ENCODE assay signal across 22 cellular contexts in the genomic region with DNA sequence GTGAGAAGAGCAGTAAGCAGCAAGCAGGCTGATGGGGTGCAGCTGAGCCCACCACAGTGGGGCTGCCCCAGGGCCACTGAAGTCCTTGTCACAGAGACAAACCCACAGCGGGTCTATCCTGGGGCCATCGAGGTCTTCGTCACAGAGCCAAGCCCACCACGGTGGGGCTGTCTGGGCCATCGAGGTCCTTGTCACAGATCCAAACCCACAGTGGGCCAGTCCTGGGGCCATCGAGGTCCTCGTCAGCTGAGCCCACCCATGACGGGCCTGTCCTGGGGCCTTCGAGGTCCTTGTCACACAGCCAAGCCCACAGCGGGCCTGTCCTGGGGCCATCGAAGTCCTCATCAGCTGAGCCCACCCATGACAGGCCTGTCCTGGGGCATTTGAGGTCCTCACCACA.
"Had no signal": no experiment of that assay in that cellular context is flagged by ENCODE, and none has a peak within 500 bp of the region (broad histone marks: within the 10 kb centered on the region; RNA-seq: fewer than 3 reads in every experiment).

No MANE protein-coding gene starts in this region.

- ATAC-seq: foreskin keratinocyte; gastroesophageal sphincter; heart left ventricle; left ventricle myocardium superior; psoas muscle; right cardiac atrium; stimulated activated naive B cell treated with anti-CD40 and anti-IgM and Interleukin-4, amounts not matched to agents 10 μg/mL and 1 μg/mL and 100 μg/mL, for 72 hours had no signal

- H3K36me3 ChIP-seq: esophagus muscularis mucosa, gastroesophageal sphincter, heart left ventricle, lower lobe of right lung, ovary, sigmoid colon, thoracic aorta, tibial nerve, upper lobe of left lung had no signal

- H3K4me1 ChIP-seq: esophagus muscularis mucosa, foreskin keratinocyte, gastroesophageal sphincter, heart left ventricle, lower lobe of right lung, psoas muscle, sigmoid colon, tibial nerve, upper lobe of left lung had no signal

- H3K4me3 ChIP-seq: coronary artery, esophagus muscularis mucosa, gastroesophageal sphincter, heart left ventricle, hepatocyte, lower lobe of right lung, ovary, psoas muscle, sigmoid colon, thoracic aorta, tibial nerve, upper lobe of left lung had no signal

- H3K9me3 ChIP-seq: esophagus muscularis mucosa, ovary, psoas muscle, thoracic aorta had no signal

- H3K4me2 ChIP-seq: hepatocyte had no signal

- H3K79me2 ChIP-seq: hepatocyte had no signal

- H3K27me3 ChIP-seq: foreskin keratinocyte, hepatocyte, ovary, tibial nerve, upper lobe of left lung had no signal

- H3K4me1 Mint-ChIP-seq: central memory CD8-positive, alpha-beta T cell; stimulated activated naive B cell treated with anti-CD40 and anti-IgM and Interleukin-4, amounts not matched to agents 10 μg/mL and 1 μg/mL and 100 μg/mL, for 72 hours had no signal

- H3K36me3 Mint-ChIP-seq: stimulated activated naive B cell treated with anti-CD40 and anti-IgM and Interleukin-4, amounts not matched to agents 10 μg/mL and 1 μg/mL and 100 μg/mL, for 72 hours had no signal

- H3K27ac Mint-ChIP-seq: stimulated activated naive B cell treated with anti-CD40 and anti-IgM and Interleukin-4, amounts not matched to agents 10 μg/mL and 1 μg/mL and 100 μg/mL, for 72 hours; stimulated activated naive CD8-positive, alpha-beta T cell treated with anti-CD3 and anti-CD28 coated beads, Interleukin-15, Interleukin-2, amounts not matched to agents 100 ng/mL and 50 ng/mL, for 24 hours had no signal

- H3K9me3 Mint-ChIP-seq: central memory CD8-positive, alpha-beta T cell; stimulated activated naive CD8-positive, alpha-beta T cell treated with anti-CD3 and anti-CD28 coated beads, Interleukin-15, Interleukin-2, amounts not matched to agents 100 ng/mL and 50 ng/mL, for 24 hours had no signal

- H3K27me3 Mint-ChIP-seq: stimulated activated naive CD8-positive, alpha-beta T cell treated with anti-CD3 and anti-CD28 coated beads, Interleukin-15, Interleukin-2, amounts not matched to agents 100 ng/mL and 50 ng/mL, for 24 hours had no signal

- H3K27ac ChIP-seq: coronary artery, esophagus muscularis mucosa, foreskin keratinocyte, gastroesophageal sphincter, heart left ventricle, hepatocyte, lower lobe of right lung, ovary, psoas muscle, sigmoid colon, thoracic aorta, tibial nerve, upper lobe of left lung had no signal

- H2AFZ ChIP-seq: hepatocyte had no signal

- H3K4me3 Mint-ChIP-seq: central memory CD8-positive, alpha-beta T cell; neural crest cell; stimulated activated naive B cell treated with anti-CD40 and anti-IgM and Interleukin-4, amounts not matched to agents 10 μg/mL and 1 μg/mL and 100 μg/mL, for 72 hours; stimulated activated naive CD8-positive, alpha-beta T cell treated with anti-CD3 and anti-CD28 coated beads, Interleukin-15, Interleukin-2, amounts not matched to agents 100 ng/mL and 50 ng/mL, for 24 hours had no signal

- DNase-seq: dermis blood vessel endothelial cell; effector memory CD4-positive, alpha-beta T cell; foreskin keratinocyte; heart left ventricle; left ventricle myocardium superior; lower lobe of right lung; ovary; psoas muscle; right cardiac atrium; sigmoid colon; stimulated activated CD4-positive, alpha-beta T cell treated with anti-CD3 and anti-CD28 coated beads, Interleukin-2, amount 100 ng/mL, for 48 hours; stimulated activated naive B cell treated with anti-CD40 and anti-IgM and Interleukin-4, amounts not matched to agents 10 μg/mL and 1 μg/mL and 100 μg/mL, for 72 hours; upper lobe of left lung had no signal
